In the genomic region with DNA sequence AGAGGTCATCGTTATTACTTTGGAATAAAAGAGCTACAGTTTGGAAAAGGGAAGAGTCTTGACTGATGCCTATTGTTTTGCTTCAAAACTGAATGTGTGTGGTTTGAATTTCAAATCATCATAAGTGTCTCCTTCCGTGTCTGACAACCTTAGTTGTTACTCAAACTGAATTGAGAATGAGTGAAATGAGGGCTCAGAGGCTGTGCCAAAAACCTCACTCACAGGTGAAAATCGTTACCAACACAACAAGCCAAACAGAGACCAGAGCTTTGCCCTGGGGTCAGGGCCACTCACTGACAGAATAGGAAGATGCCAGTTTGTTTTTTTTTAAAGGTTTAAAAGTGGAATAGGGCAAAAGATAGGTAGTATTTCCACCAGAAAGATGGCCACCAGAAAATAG, we compare ENCODE assay signal across 1 cellular context.
TF ChIP-seq lines count a peak whose summit lies in the region.

No MANE protein-coding gene starts in this region.

TF ChIP-seq in HepG2, 621 proteins besides CTCF, POLR2A, EP300 and RAD21 (continued from another document):
- TF ChIP-seq, protein P1, sequence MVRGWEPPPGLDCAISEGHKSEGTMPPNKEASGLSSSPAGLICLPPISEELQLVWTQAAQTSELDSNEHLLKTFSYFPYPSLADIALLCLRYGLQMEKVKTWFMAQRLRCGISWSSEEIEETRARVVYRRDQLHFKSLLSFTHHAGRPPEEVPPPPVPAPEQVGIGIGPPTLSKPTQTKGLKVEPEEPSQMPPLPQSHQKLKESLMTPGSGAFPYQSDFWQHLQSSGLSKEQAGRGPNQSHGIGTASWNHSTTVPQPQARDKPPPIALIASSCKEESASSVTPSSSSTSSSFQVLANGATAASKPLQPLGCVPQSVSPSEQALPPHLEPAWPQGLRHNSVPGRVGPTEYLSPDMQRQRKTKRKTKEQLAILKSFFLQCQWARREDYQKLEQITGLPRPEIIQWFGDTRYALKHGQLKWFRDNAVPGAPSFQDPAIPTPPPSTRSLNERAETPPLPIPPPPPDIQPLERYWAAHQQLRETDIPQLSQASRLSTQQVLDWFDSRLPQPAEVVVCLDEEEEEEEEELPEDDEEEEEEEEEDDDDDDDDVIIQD (CRISPR knock-in tag; IDR thresholded peaks at IDR 0.05; ENCODE audit: low read depth), result peak; percentile 69; the same call in 1 of the 2 replicates
- TF ChIP-seq, protein P2, sequence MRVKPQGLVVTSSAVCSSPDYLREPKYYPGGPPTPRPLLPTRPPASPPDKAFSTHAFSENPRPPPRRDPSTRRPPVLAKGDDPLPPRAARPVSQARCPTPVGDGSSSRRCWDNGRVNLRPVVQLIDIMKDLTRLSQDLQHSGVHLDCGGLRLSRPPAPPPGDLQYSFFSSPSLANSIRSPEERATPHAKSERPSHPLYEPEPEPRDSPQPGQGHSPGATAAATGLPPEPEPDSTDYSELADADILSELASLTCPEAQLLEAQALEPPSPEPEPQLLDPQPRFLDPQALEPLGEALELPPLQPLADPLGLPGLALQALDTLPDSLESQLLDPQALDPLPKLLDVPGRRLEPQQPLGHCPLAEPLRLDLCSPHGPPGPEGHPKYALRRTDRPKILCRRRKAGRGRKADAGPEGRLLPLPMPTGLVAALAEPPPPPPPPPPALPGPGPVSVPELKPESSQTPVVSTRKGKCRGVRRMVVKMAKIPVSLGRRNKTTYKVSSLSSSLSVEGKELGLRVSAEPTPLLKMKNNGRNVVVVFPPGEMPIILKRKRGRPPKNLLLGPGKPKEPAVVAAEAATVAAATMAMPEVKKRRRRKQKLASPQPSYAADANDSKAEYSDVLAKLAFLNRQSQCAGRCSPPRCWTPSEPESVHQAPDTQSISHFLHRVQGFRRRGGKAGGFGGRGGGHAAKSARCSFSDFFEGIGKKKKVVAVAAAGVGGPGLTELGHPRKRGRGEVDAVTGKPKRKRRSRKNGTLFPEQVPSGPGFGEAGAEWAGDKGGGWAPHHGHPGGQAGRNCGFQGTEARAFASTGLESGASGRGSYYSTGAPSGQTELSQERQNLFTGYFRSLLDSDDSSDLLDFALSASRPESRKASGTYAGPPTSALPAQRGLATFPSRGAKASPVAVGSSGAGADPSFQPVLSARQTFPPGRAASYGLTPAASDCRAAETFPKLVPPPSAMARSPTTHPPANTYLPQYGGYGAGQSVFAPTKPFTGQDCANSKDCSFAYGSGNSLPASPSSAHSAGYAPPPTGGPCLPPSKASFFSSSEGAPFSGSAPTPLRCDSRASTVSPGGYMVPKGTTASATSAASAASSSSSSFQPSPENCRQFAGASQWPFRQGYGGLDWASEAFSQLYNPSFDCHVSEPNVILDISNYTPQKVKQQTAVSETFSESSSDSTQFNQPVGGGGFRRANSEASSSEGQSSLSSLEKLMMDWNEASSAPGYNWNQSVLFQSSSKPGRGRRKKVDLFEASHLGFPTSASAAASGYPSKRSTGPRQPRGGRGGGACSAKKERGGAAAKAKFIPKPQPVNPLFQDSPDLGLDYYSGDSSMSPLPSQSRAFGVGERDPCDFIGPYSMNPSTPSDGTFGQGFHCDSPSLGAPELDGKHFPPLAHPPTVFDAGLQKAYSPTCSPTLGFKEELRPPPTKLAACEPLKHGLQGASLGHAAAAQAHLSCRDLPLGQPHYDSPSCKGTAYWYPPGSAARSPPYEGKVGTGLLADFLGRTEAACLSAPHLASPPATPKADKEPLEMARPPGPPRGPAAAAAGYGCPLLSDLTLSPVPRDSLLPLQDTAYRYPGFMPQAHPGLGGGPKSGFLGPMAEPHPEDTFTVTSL (CRISPR knock-in tag; IDR thresholded peaks at IDR 0.05; ENCODE audit: borderline replicate concordance), result peak; percentile 72; the same call in 1 of the 2 replicates
- 0 out of 2 replicates have a peak, but pooled peaks have one; percentile 19 for TF ChIP-seq SOX5 (CRISPR knock-in tag; IDR thresholded peaks at IDR 0.05; ENCODE audit: borderline replicate concordance)
- peak; percentile 37; the same call in 1 of the 2 replicates for TF ChIP-seq NCOR1 (IDR thresholded peaks at IDR 0.05; ENCODE audit: borderline replicate concordance, low read length)
- TF ChIP-seq CREB1 (IDR thresholded peaks at IDR 0.05), result no peak
- 0 out of 2 replicates have a peak, but pooled peaks have one; percentile 17 for TF ChIP-seq CREB1 (CRISPR knock-in tag; IDR thresholded peaks at IDR 0.05)
- peak; percentile 16; the same call in 1 of the 2 replicates for TF ChIP-seq SALL1 (CRISPR knock-in tag; IDR thresholded peaks at IDR 0.05)
- no peak for TF ChIP-seq SOX13 (IDR thresholded peaks at IDR 0.05)
- TF ChIP-seq SOX13 (CRISPR knock-in tag; conservative IDR thresholded peaks at IDR 0.05 in 1 of 2, IDR thresholded peaks at IDR 0.05 in 1 of 2), result peak in 1 of 2 experiments; percentile 30; a peak in 1 of 4 replicates
- peak; percentile 59 for TF ChIP-seq ZMYM4 (CRISPR knock-in tag; IDR thresholded peaks at IDR 0.05)
- no peak for TF ChIP-seq ZNF24 (IDR thresholded peaks at IDR 0.05)
- 0 out of 2 replicates have a peak, but pooled peaks have one; percentile 22 for TF ChIP-seq BCL6 (CRISPR knock-in tag; IDR thresholded peaks at IDR 0.05)
- TF ChIP-seq HNF4A (CRISPR knock-in tag; IDR thresholded peaks at IDR 0.05), result peak; percentile 69
- TF ChIP-seq, protein P3, sequence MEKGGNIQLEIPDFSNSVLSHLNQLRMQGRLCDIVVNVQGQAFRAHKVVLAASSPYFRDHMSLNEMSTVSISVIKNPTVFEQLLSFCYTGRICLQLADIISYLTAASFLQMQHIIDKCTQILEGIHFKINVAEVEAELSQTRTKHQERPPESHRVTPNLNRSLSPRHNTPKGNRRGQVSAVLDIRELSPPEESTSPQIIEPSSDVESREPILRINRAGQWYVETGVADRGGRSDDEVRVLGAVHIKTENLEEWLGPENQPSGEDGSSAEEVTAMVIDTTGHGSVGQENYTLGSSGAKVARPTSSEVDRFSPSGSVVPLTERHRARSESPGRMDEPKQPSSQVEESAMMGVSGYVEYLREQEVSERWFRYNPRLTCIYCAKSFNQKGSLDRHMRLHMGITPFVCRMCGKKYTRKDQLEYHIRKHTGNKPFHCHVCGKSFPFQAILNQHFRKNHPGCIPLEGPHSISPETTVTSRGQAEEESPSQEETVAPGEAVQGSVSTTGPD (CRISPR knock-in tag; IDR thresholded peaks at IDR 0.05), result peak; percentile 85; the same call in 1 of the 2 replicates
- peak; percentile 49; the same call in 1 of the 2 replicates for TF ChIP-seq GATAD2A (CRISPR knock-in tag; IDR thresholded peaks at IDR 0.05)
- 0 out of 2 replicates have a peak, but pooled peaks have one; percentile 31 for TF ChIP-seq RFX1 (IDR thresholded peaks at IDR 0.05)
- TF ChIP-seq, protein P4, sequence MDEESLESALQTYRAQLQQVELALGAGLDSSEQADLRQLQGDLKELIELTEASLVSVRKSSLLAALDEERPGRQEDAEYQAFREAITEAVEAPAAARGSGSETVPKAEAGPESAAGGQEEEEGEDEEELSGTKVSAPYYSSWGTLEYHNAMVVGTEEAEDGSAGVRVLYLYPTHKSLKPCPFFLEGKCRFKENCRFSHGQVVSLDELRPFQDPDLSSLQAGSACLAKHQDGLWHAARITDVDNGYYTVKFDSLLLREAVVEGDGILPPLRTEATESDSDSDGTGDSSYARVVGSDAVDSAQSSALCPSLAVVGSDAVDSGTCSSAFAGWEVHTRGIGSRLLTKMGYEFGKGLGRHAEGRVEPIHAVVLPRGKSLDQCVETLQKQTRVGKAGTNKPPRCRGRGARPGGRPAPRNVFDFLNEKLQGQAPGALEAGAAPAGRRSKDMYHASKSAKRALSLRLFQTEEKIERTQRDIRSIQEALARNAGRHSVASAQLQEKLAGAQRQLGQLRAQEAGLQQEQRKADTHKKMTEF (CRISPR knock-in tag; IDR thresholded peaks at IDR 0.05), result no peak
